ENCODE assay signal across 8 cellular contexts in the genomic region with DNA sequence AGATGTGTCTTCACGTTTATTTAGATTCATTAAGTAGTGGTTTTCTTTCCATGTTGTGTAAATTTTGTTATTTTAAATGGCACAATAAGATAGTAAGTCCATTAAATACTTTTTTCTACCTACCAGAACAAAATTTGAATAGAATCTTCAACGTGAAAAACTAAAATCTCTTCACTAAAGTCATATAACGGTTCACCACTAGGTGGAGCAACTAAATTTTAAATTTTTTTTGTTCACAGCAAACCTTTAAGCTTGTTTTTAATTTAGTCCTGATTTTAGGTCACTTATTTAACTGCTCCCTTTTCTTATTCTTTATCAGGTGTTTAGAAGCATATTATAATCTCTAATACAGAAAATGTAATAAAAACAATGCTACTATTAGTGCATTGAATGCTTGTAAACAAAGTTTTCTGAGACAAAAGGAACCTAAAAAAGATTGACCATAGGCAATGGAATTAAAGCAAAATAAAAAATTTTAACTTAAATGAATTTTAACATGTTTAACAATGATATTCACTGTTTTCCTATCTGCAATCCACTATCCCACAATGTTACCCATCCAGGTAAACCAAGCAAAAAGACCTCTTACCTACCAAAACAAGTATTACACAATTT. TPM values are rescaled to one million over a fixed set of nuclear protein-coding genes. Genes with fewer than 3 reads are reported as not detected.
DNase-seq lines count a peak whose midpoint lies in the region; ATAC-seq and TF ChIP-seq lines count a peak whose summit lies in the region.

No MANE protein-coding gene starts in this region.

- H3K4me1 Mint-ChIP-seq in CD4-positive, alpha-beta T cell (ENCODE audit: low read depth): peaks cover 16% of the 10 kb centered on the region
- peaks cover 14% of the 10 kb centered on the region for H3K4me1 Mint-ChIP-seq in activated CD4-positive, alpha-beta memory T cell treated with anti-CD3 and anti-CD28 coated beads for 36 hours (ENCODE audit: low read depth)
- peaks cover 15% of the 10 kb centered on the region for H3K4me1 Mint-ChIP-seq in activated T-helper 1 cell treated with anti-CD3 and anti-CD28 coated beads, Interleukin-12 subunit alpha, Interleukin-12 subunit beta, Interleukin-2, Interleukin-4 antibody, amounts not matched to agents 30 ng/mL and 10 ng/mL and 1 ng/mL, durations not matched to agents 14 hours and 24 hours and 36 hours (ENCODE audit: low read depth)

- peak; percentile 83 for TF ChIP-seq CTCF in CD4-positive, alpha-beta T cell (IDR thresholded peaks at IDR 0.05)
- peak; percentile 35 to 59 (median 57) for TF ChIP-seq CTCF in ascending aorta (IDR thresholded peaks at IDR 0.05)

- intact Hi-C loops in CD4-positive, alpha-beta T cell (cut with DNase I, micrococcal nuclease): loop anchor here (2.0 to 5.0 kb wide), 2 partner anchors 221 to 222 kb away; no protein-coding TSS in a partner anchor
- intact Hi-C loops in ascending aorta (cut with DNase I): loop anchor here (2.0 kb wide), 2 partner anchors 29 to 221 kb away; a partner anchor contains a TSS
- intact Hi-C loops in activated CD4-positive, alpha-beta memory T cell treated with anti-CD3 and anti-CD28 coated beads for 36 hours (cut with micrococcal nuclease): loop anchor here (1.0 to 2.0 kb wide), 2 partner anchors 29 to 221 kb away; a partner anchor contains a TSS
- intact Hi-C loops in activated T-helper 1 cell treated with anti-CD3 and anti-CD28 coated beads, Interleukin-12 subunit alpha, Interleukin-12 subunit beta, Interleukin-2, Interleukin-4 antibody, amounts not matched to agents 30 ng/mL and 10 ng/mL and 1 ng/mL, durations not matched to agents 14 hours and 24 hours and 36 hours (cut with micrococcal nuclease): loop anchor here (1.0 to 2.0 kb wide), 2 partner anchors 29 to 222 kb away; a partner anchor contains a TSS

- H3K36me3 Mint-ChIP-seq in CD4-positive, alpha-beta T cell (ENCODE audit: low read depth): no peaks in the 10 kb centered on the region
- no peaks in the 10 kb centered on the region for H3K36me3 Mint-ChIP-seq in activated CD4-positive, alpha-beta memory T cell treated with anti-CD3 and anti-CD28 coated beads for 36 hours
- H3K36me3 Mint-ChIP-seq in activated T-helper 1 cell treated with anti-CD3 and anti-CD28 coated beads, Interleukin-12 subunit alpha, Interleukin-12 subunit beta, Interleukin-2, Interleukin-4 antibody, amounts not matched to agents 30 ng/mL and 10 ng/mL and 1 ng/mL, durations not matched to agents 14 hours and 24 hours and 36 hours (ENCODE audit: low read depth): no peaks in the 10 kb centered on the region

- H3K27ac Mint-ChIP-seq in CD4-positive, alpha-beta T cell: no peak overlapping the region
- H3K27ac Mint-ChIP-seq in activated CD4-positive, alpha-beta memory T cell treated with anti-CD3 and anti-CD28 coated beads for 36 hours: no peak overlapping the region
- no peak overlapping the region for H3K27ac Mint-ChIP-seq in activated T-helper 1 cell treated with anti-CD3 and anti-CD28 coated beads, Interleukin-12 subunit alpha, Interleukin-12 subunit beta, Interleukin-2, Interleukin-4 antibody, amounts not matched to agents 30 ng/mL and 10 ng/mL and 1 ng/mL, durations not matched to agents 14 hours and 24 hours and 36 hours

- no peak overlapping the region for H3K4me3 Mint-ChIP-seq in CD4-positive, alpha-beta T cell
- H3K4me3 Mint-ChIP-seq in activated CD4-positive, alpha-beta memory T cell treated with anti-CD3 and anti-CD28 coated beads for 36 hours: no peak overlapping the region
- H3K4me3 Mint-ChIP-seq in activated T-helper 1 cell treated with anti-CD3 and anti-CD28 coated beads, Interleukin-12 subunit alpha, Interleukin-12 subunit beta, Interleukin-2, Interleukin-4 antibody, amounts not matched to agents 30 ng/mL and 10 ng/mL and 1 ng/mL, durations not matched to agents 14 hours and 24 hours and 36 hours: no peak overlapping the region

- H3K4me3 ChIP-seq in Jurkat, Clone E6-1 (ENCODE audit: low read length): no peak overlapping the region
- H3K4me3 ChIP-seq in ascending aorta: no peak overlapping the region

- POLR2A ChIA-PET in CD4-positive, alpha-beta T cell (lab: Charles Lee): interaction anchor here (1.0 to 1.3 kb wide), 2 partner anchors 28 to 30 kb away, joined by 3 to 16 read pairs; a partner anchor contains a TSS
- POLR2A ChIA-PET in activated CD4-positive, alpha-beta memory T cell treated with anti-CD3 and anti-CD28 coated beads for 36 hours (lab: Charles Lee): interaction anchor here (1.0 kb wide), 1 partner anchor 28 kb away, joined by 3 read pairs; a partner anchor contains a TSS

- DNase-seq in CD4-positive, alpha-beta T cell: no peak
- DNase-seq in Jurkat, Clone E6-1 (ENCODE audit: low read depth, low spot score): peak; percentile 22
- DNase-seq in ascending aorta (ENCODE audit: low spot score in 2 of 2): no peak
- peak; percentile 33 for DNase-seq in left kidney (ENCODE audit: low read depth, low spot score)
- DNase-seq in COR-L47 (lab: John Stamatoyannopoulos, UW): no peak
- no peak for DNase-seq in activated CD4-positive, alpha-beta memory T cell treated with anti-CD3 and anti-CD28 coated beads for 36 hours
- no peak for DNase-seq in activated T-helper 1 cell treated with anti-CD3 and anti-CD28 coated beads, Interleukin-12 subunit alpha, Interleukin-12 subunit beta, Interleukin-2, Interleukin-4 antibody, amounts not matched to agents 30 ng/mL and 10 ng/mL and 1 ng/mL, durations not matched to agents 14 hours and 24 hours and 36 hours (ENCODE audit: low spot score)

- no peaks in the 10 kb centered on the region for H3K36me3 ChIP-seq in ascending aorta

- CTCF ChIA-PET in CD4-positive, alpha-beta T cell (lab: Charles Lee): interaction anchor here (2.3 kb wide), 1 partner anchor 28 kb away, joined by 9 read pairs; a partner anchor contains a TSS
- CTCF ChIA-PET in activated CD4-positive, alpha-beta memory T cell treated with anti-CD3 and anti-CD28 coated beads for 36 hours (lab: Charles Lee): interaction anchor here (0.7 to 4.6 kb wide), 12 partner anchors 9 to 1238 kb away, joined by 3 to 27 read pairs (median 5); a partner anchor contains a TSS

- ATAC-seq in CD4-positive, alpha-beta T cell (ENCODE audit: poor library complexity): no peak
- ATAC-seq in GM19324 (IDR thresholded peaks at IDR 0.05; ENCODE audit: low FRiP score, unreplicated experiment): no peak

- no peaks in the 10 kb centered on the region for H3K4me1 ChIP-seq in ascending aorta

- H3K27ac ChIP-seq in CD4-positive, alpha-beta T cell (ENCODE audit: low read depth, low read length): no peak overlapping the region
- H3K27ac ChIP-seq in ascending aorta: no peak overlapping the region

- H3K27me3 ChIP-seq in CD4-positive, alpha-beta T cell (ENCODE audit: control insufficient read depth, insufficient read depth, low read length): no peaks in the 10 kb centered on the region
- H3K27me3 ChIP-seq in ascending aorta: no peaks in the 10 kb centered on the region

- no peaks in the 10 kb centered on the region for H3K9me3 ChIP-seq in CD4-positive, alpha-beta T cell (ENCODE audit: control insufficient read depth, low read length)
- H3K9me3 ChIP-seq in ascending aorta: no peaks in the 10 kb centered on the region

- H3K9me3 Mint-ChIP-seq in CD4-positive, alpha-beta T cell: no peaks in the 10 kb centered on the region
- H3K9me3 Mint-ChIP-seq in activated CD4-positive, alpha-beta memory T cell treated with anti-CD3 and anti-CD28 coated beads for 36 hours: no peaks in the 10 kb centered on the region
- H3K9me3 Mint-ChIP-seq in activated T-helper 1 cell treated with anti-CD3 and anti-CD28 coated beads, Interleukin-12 subunit alpha, Interleukin-12 subunit beta, Interleukin-2, Interleukin-4 antibody, amounts not matched to agents 30 ng/mL and 10 ng/mL and 1 ng/mL, durations not matched to agents 14 hours and 24 hours and 36 hours: no peaks in the 10 kb centered on the region

- H3K27me3 Mint-ChIP-seq in CD4-positive, alpha-beta T cell: no peaks in the 10 kb centered on the region
- no peaks in the 10 kb centered on the region for H3K27me3 Mint-ChIP-seq in activated CD4-positive, alpha-beta memory T cell treated with anti-CD3 and anti-CD28 coated beads for 36 hours
- peaks cover 1% of the 10 kb centered on the region for H3K27me3 Mint-ChIP-seq in activated T-helper 1 cell treated with anti-CD3 and anti-CD28 coated beads, Interleukin-12 subunit alpha, Interleukin-12 subunit beta, Interleukin-2, Interleukin-4 antibody, amounts not matched to agents 30 ng/mL and 10 ng/mL and 1 ng/mL, durations not matched to agents 14 hours and 24 hours and 36 hours (ENCODE audit: insufficient read depth)

RNA-seq across cellular contexts. Expression of a gene that starts 28.3 kb away (rescaled TPM):
- 10 to 100 TPM; 38.8 to 41.4 TPM for total RNA-seq in CD4-positive, alpha-beta T cell
- polyA plus RNA-seq in Jurkat, Clone E6-1 (2012; ENCODE audit: insufficient read depth, insufficient read length): 11.7 TPM
- total RNA-seq in ascending aorta: 7.3 TPM
- 10 to 100 TPM; 16.2 to 17.9 TPM for total RNA-seq in activated CD4-positive, alpha-beta memory T cell treated with anti-CD3 and anti-CD28 coated beads for 36 hours
- total RNA-seq in activated T-helper 1 cell treated with anti-CD3 and anti-CD28 coated beads, Interleukin-12 subunit alpha, Interleukin-12 subunit beta, Interleukin-2, Interleukin-4 antibody, amounts not matched to agents 30 ng/mL and 10 ng/mL and 1 ng/mL, durations not matched to agents 14 hours and 24 hours and 36 hours: 23.8 and 26.0 TPM in 2 replicates

Comparison
In these comparisons a context has a peak if more than half of its experiments do, and no peak if none do; other contexts are left out.
1. DNase-seq: peak in Jurkat, Clone E6-1 (single experiment) and left kidney (single experiment); none in CD4-positive, alpha-beta T cell (0 of 10), ascending aorta (0 of 2), COR-L47 (single experiment), activated CD4-positive, alpha-beta memory T cell treated with anti-CD3 and anti-CD28 coated beads for 36 hours (single experiment) and activated T-helper 1 cell treated with anti-CD3 and anti-CD28 coated beads, Interleukin-12 subunit alpha, Interleukin-12 subunit beta, Interleukin-2, Interleukin-4 antibody, amounts not matched to agents 30 ng/mL and 10 ng/mL and 1 ng/mL, durations not matched to agents 14 hours and 24 hours and 36 hours (single experiment).